6 cellular contexts compared by ENCODE assay signal in the genomic region with DNA sequence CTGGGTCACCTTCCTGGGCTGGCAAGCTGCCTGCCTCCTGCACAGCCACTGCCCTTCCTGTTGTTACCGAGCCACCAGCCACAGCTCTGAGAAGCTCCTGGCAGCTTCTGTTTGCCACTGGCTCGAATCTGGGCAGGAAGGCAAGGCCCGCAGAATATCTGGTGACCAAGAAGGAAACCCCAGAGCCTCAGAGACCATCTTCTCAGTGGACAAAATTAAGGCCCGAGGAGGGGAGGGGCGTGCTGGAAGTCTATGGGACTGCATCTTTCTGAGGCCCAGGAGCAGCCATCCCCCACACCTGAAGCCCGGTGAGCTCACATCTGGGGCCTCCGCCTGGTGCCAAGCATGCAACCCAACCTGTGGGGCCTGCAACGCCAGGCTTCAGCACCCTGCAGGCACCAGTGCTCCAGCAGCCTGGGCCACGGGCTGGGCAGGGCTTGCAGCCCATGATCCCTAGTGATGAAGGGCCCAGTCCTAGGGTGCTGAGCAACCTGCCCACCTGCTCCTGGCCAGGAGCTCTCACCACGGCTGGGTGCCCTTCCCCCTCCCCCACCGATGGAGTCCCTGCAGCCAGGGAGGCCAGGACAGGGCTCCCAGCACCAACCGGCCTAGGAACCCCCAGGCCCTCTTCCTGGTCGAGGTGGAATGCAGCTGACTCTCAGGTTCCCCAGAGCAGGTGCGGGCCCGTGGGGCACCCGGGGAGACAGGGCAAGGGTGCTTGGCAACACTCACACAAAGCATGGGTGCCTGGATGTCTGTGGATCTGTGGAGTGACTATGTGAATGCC. TPM values are rescaled to one million over a fixed set of nuclear protein-coding genes. Genes with fewer than 3 reads are reported as not detected.
A peak's percentile ranks its signal among the peaks of the same experiment; 100 is the strongest.
DNase-seq lines count a peak whose midpoint lies in the region; TF ChIP-seq lines count a peak whose summit lies in the region.

No MANE protein-coding gene starts in this region.

- H3K4me3 Mint-ChIP-seq in MCF 10A (ENCODE audit: unreplicated experiment), result peak overlapping the region; percentile 70
- peak overlapping the region; percentile 78 for H3K4me3 Mint-ChIP-seq in neural crest cell

- BruUV-seq in MCF 10A (replicated peaks; lab: Mats Ljungman, UMichigan), result no TSS peak

- TF ChIP-seq CTCF in HFF-Myc (IDR thresholded peaks at IDR 0.05; ENCODE audit: low read depth, low read length, missing control alignments), result no peak
- TF ChIP-seq CTCF in MCF 10A (IDR thresholded peaks at IDR 0.05; ENCODE audit: unreplicated experiment), result no peak
- no peak for TF ChIP-seq CTCF in neural crest cell (conservative IDR thresholded peaks at IDR 0.05)
- TF ChIP-seq CTCF in GM20000 (IDR thresholded peaks at IDR 0.05; ENCODE audit: extremely low read depth, missing control alignments), result no peak

- no peak for DNase-seq in HFF-Myc (ENCODE audit: extremely low read depth, low read depth)
- no peak for DNase-seq in MCF 10A (ENCODE audit: unreplicated experiment)
- DNase-seq in neural crest cell (ENCODE audit: low read depth, low spot score), result no peak
- no peak for DNase-seq in stimulated activated CD4-positive, alpha-beta T cell treated with anti-CD3 and anti-CD28 coated beads, Interleukin-15, amount 100 ng/mL, for 24 hours
- DNase-seq in GM20000 (ENCODE audit: low spot score), result no peak
- no peak for DNase-seq in foreskin melanocyte

- intact Hi-C loops in MCF 10A (cut with micrococcal nuclease), result no loop called here

- H3K27ac Mint-ChIP-seq in MCF 10A (ENCODE audit: low read depth, unreplicated experiment) (peak overlapping the region; percentile 85), neural crest cell (ENCODE audit: unreplicated experiment) (no peak overlapping the region)

- H3K27me3 Mint-ChIP-seq in MCF 10A (ENCODE audit: insufficient read depth, unreplicated experiment) (no peaks in the 10 kb centered on the region), neural crest cell (ENCODE audit: low read depth) (no peaks in the 10 kb centered on the region)

- POLR2A ChIA-PET in MCF 10A (lab: Yijun Ruan, JAX), result interaction anchor here (0.5 to 2.3 kb wide), 11 partner anchors 8 to 367 kb away, joined by 3 to 21 read pairs (median 4); a partner anchor contains a TSS

- peaks cover 20% of the 10 kb centered on the region for H3K4me1 Mint-ChIP-seq in MCF 10A (ENCODE audit: insufficient read depth, unreplicated experiment)
- peaks cover 15% of the 10 kb centered on the region for H3K4me1 Mint-ChIP-seq in neural crest cell

- CTCF ChIA-PET in MCF 10A (lab: Yijun Ruan, JAX), result interaction anchor here (0.6 to 1.0 kb wide), 6 partner anchors 9 to 262 kb away, joined by 3 to 6 read pairs (median 4); a partner anchor contains a TSS

- peaks cover 23% of the 10 kb centered on the region for H3K36me3 Mint-ChIP-seq in MCF 10A (ENCODE audit: insufficient read depth, unreplicated experiment)
- H3K36me3 Mint-ChIP-seq in neural crest cell (ENCODE audit: low read depth), result peaks cover 2% of the 10 kb centered on the region

- H3K9me3 Mint-ChIP-seq in MCF 10A (ENCODE audit: unreplicated experiment) (no peaks in the 10 kb centered on the region), neural crest cell (no peaks in the 10 kb centered on the region)

- H3K4me3 ChIP-seq in HFF-Myc (replicated peaks; ENCODE audit: low read depth, low read length), result peak overlapping the region; percentile 89

RNA-seq across cellular contexts. Expression of a gene that starts 0.9 kb away (rescaled TPM):
- total RNA-seq in MCF 10A (2022) (19.3 and 21.0 TPM in 2 replicates), neural crest cell (18.9 and 19.8 TPM in 2 replicates)

RNA-seq across cellular contexts. Expression of a gene that starts 1.0 kb away (rescaled TPM):
- 122 and 129 TPM in 2 replicates for total RNA-seq in MCF 10A (2022)
- total RNA-seq in neural crest cell, result 137 and 160 TPM in 2 replicates

RNA-seq across cellular contexts. Expression of a gene that starts 5.6 kb away (rescaled TPM):
- total RNA-seq in MCF 10A (2022), result 0.17 TPM in 1 of 2 replicates, not detected in the other
- total RNA-seq in neural crest cell, result 0.64 and 0.68 TPM in 2 replicates

RNA-seq across cellular contexts. Expression of a gene that starts 17.1 kb away (rescaled TPM):
- total RNA-seq in MCF 10A (2022) (15.9 and 27.4 TPM in 2 replicates), neural crest cell (26.3 and 27.9 TPM in 2 replicates)

RNA-seq across cellular contexts. Expression of a gene that starts 17.8 kb away (rescaled TPM):
- total RNA-seq in MCF 10A (2022) (31.5 and 33.5 TPM in 2 replicates), neural crest cell (111 and 124 TPM in 2 replicates)
